27 cellular contexts compared by ENCODE assay signal in genomic region chr3:64578797-64579196, GRCh38.
"Had no signal": no experiment of that assay in that cellular context is flagged by ENCODE, and none has a peak within 500 bp of the region (broad histone marks: within the 10 kb centered on the region; RNA-seq: fewer than 3 reads in every experiment).

No MANE protein-coding gene starts in this region.

- H3K4me1 ChIP-seq: gastrocnemius medialis, left lung, right lobe of liver, thyroid gland had no signal

- H3K27me3 Mint-ChIP-seq: effector memory CD8-positive, alpha-beta T cell; stimulated activated naive CD8-positive, alpha-beta T cell treated with anti-CD3 and anti-CD28 coated beads, Interleukin-15, amount 100 ng/mL, for 72 hours had no signal

- FAIRE-seq: endometrium, kidney, pancreas had no signal

- H3K27ac ChIP-seq: epithelial cell of prostate, gastrocnemius medialis, left lung, pancreas, right lobe of liver, thyroid gland, vagina had no signal

- H3K36me3 ChIP-seq: gastrocnemius medialis, left lung, pancreas, right lobe of liver, thyroid gland, vagina had no signal

- H3K27ac Mint-ChIP-seq: effector memory CD8-positive, alpha-beta T cell; natural killer cell had no signal

- H3K36me3 Mint-ChIP-seq: natural killer cell had no signal

- DNase-seq: cortex of kidney; effector memory CD8-positive, alpha-beta T cell; foreskin fibroblast; gastrocnemius medialis; head of caudate nucleus; kidney; left cardiac atrium; left lung; mesenchymal stem cell; midbrain; natural killer cell; occipital lobe; pancreas; right lobe of liver; stimulated activated CD4-positive, alpha-beta T cell treated with anti-CD3 and anti-CD28 coated beads, Interleukin-12 subunit alpha, Interleukin-12 subunit beta, amount 100 ng/mL, for 4 hours; stimulated activated CD4-positive, alpha-beta T cell treated with anti-CD3 and anti-CD28 coated beads, Interleukin-1b, Interleukin-23, amount 100 ng/mL, for 48 hours; stimulated activated CD4-positive, alpha-beta T cell treated with anti-CD3 and anti-CD28 coated beads, Interleukin-4, amount 100 ng/mL, for 1 hour; stimulated activated CD8-positive, alpha-beta memory T cell treated with anti-CD3 and anti-CD28 coated beads, Interleukin-4, amount 100 ng/mL, for 48 hours; stimulated activated naive CD4-positive, alpha-beta T cell; stimulated activated naive CD8-positive, alpha-beta T cell treated with anti-CD3 and anti-CD28 coated beads, Interleukin-15, amount 100 ng/mL, for 72 hours; thyroid gland; trophoblast cell had no signal

- H3K9me3 ChIP-seq: gastrocnemius medialis, left lung, pancreas, right lobe of liver, thyroid gland, vagina had no signal

- H3K9me3 Mint-ChIP-seq: stimulated activated naive CD8-positive, alpha-beta T cell treated with anti-CD3 and anti-CD28 coated beads, Interleukin-15, amount 100 ng/mL, for 72 hours had no signal

- H3K4me3 ChIP-seq: gastrocnemius medialis, left lung, pancreas, right lobe of liver, smooth muscle cell, thyroid gland, vagina had no signal

- H3K4me1 Mint-ChIP-seq: natural killer cell; stimulated activated naive CD8-positive, alpha-beta T cell treated with anti-CD3 and anti-CD28 coated beads, Interleukin-15, amount 100 ng/mL, for 72 hours had no signal

- H3K4me3 Mint-ChIP-seq: effector memory CD8-positive, alpha-beta T cell; natural killer cell; stimulated activated naive CD8-positive, alpha-beta T cell treated with anti-CD3 and anti-CD28 coated beads, Interleukin-15, amount 100 ng/mL, for 72 hours had no signal

- ATAC-seq: effector memory CD8-positive, alpha-beta T cell; esophagus mucosa; gastrocnemius medialis; left lung; natural killer cell; pancreas; stimulated activated naive CD8-positive, alpha-beta T cell treated with anti-CD3 and anti-CD28 coated beads, Interleukin-15, amount 100 ng/mL, for 72 hours had no signal

- H3K4me2 ChIP-seq: smooth muscle cell had no signal

- H3K27me3 ChIP-seq: gastrocnemius medialis, left lung, pancreas, right lobe of liver, thyroid gland, vagina had no signal
